Comparison of ENCODE assay signal across 8 cellular contexts in the genomic region with DNA sequence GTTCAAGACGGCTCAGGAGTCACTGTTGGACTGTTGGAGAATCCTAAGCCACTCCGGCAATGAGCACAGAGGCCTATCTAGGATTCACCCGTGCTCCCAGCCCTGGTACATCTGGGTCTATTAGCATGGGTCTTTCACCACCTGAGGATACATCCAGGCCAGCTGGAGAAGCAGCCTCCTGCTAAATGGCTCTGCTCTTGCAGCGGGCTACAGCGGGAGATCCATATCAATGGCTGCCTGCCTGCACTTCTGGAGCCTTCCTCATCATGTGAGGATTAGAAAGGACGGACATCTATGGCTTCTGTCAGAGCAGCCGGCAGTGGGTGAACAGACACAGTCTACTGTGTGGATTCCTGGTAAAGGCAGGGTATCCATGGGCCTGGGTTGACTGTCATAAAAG.
"Had no signal": no experiment of that assay in that cellular context is flagged by ENCODE, and none has a peak within 500 bp of the region (broad histone marks: within the 10 kb centered on the region; RNA-seq: fewer than 3 reads in every experiment).

No MANE protein-coding gene starts in this region.

- DNase-seq: H7, HFFc6, IMR-90, KG1 had no signal

- H3K36me3 ChIP-seq: HAP-1 had no signal

- H3K4me3 ChIP-seq: GM23338, HAP-1, K562 had no signal

- ATAC-seq: GM23338, HCT116, K562 had no signal

- H3K4me2 ChIP-seq: GM23338 had no signal

- H3K9me3 ChIP-seq: HAP-1 had no signal

- H2AFZ ChIP-seq: GM23338 had no signal

- H3K4me1 ChIP-seq: HAP-1 had no signal
